In genomic region chr19:47210180-47210490, GRCh38 we compare ENCODE assay signal across 8 cellular contexts. TPM values are rescaled to one million over a fixed set of nuclear protein-coding genes. Genes with fewer than 3 reads are reported as not detected.
A peak's percentile ranks its signal among the peaks of the same experiment; 100 is the strongest.
DNase-seq lines count a peak whose midpoint lies in the region; ATAC-seq and TF ChIP-seq lines count a peak whose summit lies in the region.

No MANE protein-coding gene starts in this region.

- peaks cover 52% of the 10 kb centered on the region for H3K36me3 Mint-ChIP-seq in activated CD4-positive, alpha-beta T cell treated with anti-CD3 and anti-CD28 coated beads, Interleukin-2, amount 10 ng/mL, durations not matched to agents 7 days and 5 days (ENCODE audit: low read depth)

- H3K4me1 Mint-ChIP-seq in activated CD4-positive, alpha-beta T cell treated with anti-CD3 and anti-CD28 coated beads, Interleukin-2, amount 10 ng/mL, durations not matched to agents 7 days and 5 days, result peaks cover 20% of the 10 kb centered on the region

- H3K27ac ChIP-seq in Panc1 (ENCODE audit: low read length) (peak overlapping the region; percentile 66), epithelial cell of prostate (peak overlapping the region; percentile 60), smooth muscle cell (ENCODE audit: low read depth) (peak overlapping the region; percentile 71)
- no peak overlapping the region for H3K27ac ChIP-seq in effector memory CD4-positive, alpha-beta T cell (ENCODE audit: insufficient read depth, low read length, poor library complexity, severe bottlenecking)

- intact Hi-C loops in Panc1 (cut with micrococcal nuclease; ENCODE audit: unreplicated experiment), result no loop called here

- H3K4me2 ChIP-seq in smooth muscle cell, result no peak overlapping the region

- no peaks in the 10 kb centered on the region for H3K36me3 ChIP-seq in Panc1 (ENCODE audit: control insufficient read depth, insufficient read depth, low read length)
- peaks cover 4% of the 10 kb centered on the region for H3K36me3 ChIP-seq in smooth muscle cell (ENCODE audit: low read depth)
- peaks cover 33% of the 10 kb centered on the region for H3K36me3 ChIP-seq in effector memory CD4-positive, alpha-beta T cell (ENCODE audit: control insufficient read depth, insufficient read depth, low read length)

- H3K4me1 ChIP-seq in Panc1 (ENCODE audit: control insufficient read depth, insufficient read depth, low read length), result peaks cover 14% of the 10 kb centered on the region
- H3K4me1 ChIP-seq in smooth muscle cell (ENCODE audit: low read depth), result no peaks in the 10 kb centered on the region
- no peaks in the 10 kb centered on the region for H3K4me1 ChIP-seq in effector memory CD4-positive, alpha-beta T cell (ENCODE audit: control insufficient read depth, insufficient read depth, low read length, poor library complexity, severe bottlenecking)

- POLR2A ChIA-PET in activated CD4-positive, alpha-beta T cell treated with anti-CD3 and anti-CD28 coated beads, Interleukin-2, amount 10 ng/mL, durations not matched to agents 7 days and 5 days (lab: Charles Lee), result interaction anchor here (1.0 to 3.1 kb wide), 2 partner anchors 14 to 34 kb away, joined by 5 to 20 read pairs; no protein-coding TSS in a partner anchor
- POLR2A ChIA-PET in Panc1 (lab: Charles Lee), result interaction anchor here (1.6 kb wide), 1 partner anchor 16 kb away, joined by 4 read pairs; no protein-coding TSS in a partner anchor

- DNase-seq in activated CD4-positive, alpha-beta T cell treated with anti-CD3 and anti-CD28 coated beads, Interleukin-2, amount 10 ng/mL, durations not matched to agents 7 days and 5 days, result no peak
- no peak for DNase-seq in activated CD4-positive, alpha-beta T cell treated with anti-CD3 and anti-CD28 coated beads for 1 hour
- DNase-seq in Panc1 (ENCODE audit: low read depth, low spot score) (no peak), epithelial cell of prostate (ENCODE audit: low read depth, low spot score) (no peak), smooth muscle cell (lab: John Stamatoyannopoulos, UW; ENCODE audit: unreplicated experiment) (no peak), cerebellar cortex (ENCODE audit: low spot score) (no peak)
- no peak for DNase-seq in effector memory CD4-positive, alpha-beta T cell

- ATAC-seq in Panc1 (no peak), HG03039 (IDR thresholded peaks at IDR 0.05; ENCODE audit: unreplicated experiment) (no peak)

- CTCF ChIA-PET in activated CD4-positive, alpha-beta T cell treated with anti-CD3 and anti-CD28 coated beads, Interleukin-2, amount 10 ng/mL, durations not matched to agents 7 days and 5 days (lab: Charles Lee), result interaction anchor here (0.6 to 11.5 kb wide), 28 partner anchors 9 to 95 kb away, joined by 3 to 210 read pairs (median 4); partner anchors contain the start of genes CCDC9 and SAE1
- CTCF ChIA-PET in Panc1 (lab: Charles Lee), result interaction anchor here (0.9 to 4.4 kb wide), 4 partner anchors 16 to 38 kb away, joined by 5 to 40 read pairs (median 6); no protein-coding TSS in a partner anchor

- no peaks in the 10 kb centered on the region for H3K9me3 ChIP-seq in Panc1 (ENCODE audit: control insufficient read depth, insufficient read depth, low read depth, low read length)
- no peaks in the 10 kb centered on the region for H3K9me3 ChIP-seq in smooth muscle cell (replicated peaks; ENCODE audit: low read depth)
- H3K9me3 ChIP-seq in effector memory CD4-positive, alpha-beta T cell (ENCODE audit: control insufficient read depth, low read length), result no peaks in the 10 kb centered on the region

- H2AFZ ChIP-seq in smooth muscle cell (ENCODE audit: low read depth), result no peak overlapping the region

- no peaks in the 10 kb centered on the region for H4K20me1 ChIP-seq in smooth muscle cell (ENCODE audit: low read depth)

- H3K27me3 ChIP-seq in Panc1 (ENCODE audit: control insufficient read depth, insufficient read depth, low read length) (no peaks in the 10 kb centered on the region), smooth muscle cell (ENCODE audit: low read depth) (no peaks in the 10 kb centered on the region)
- no peaks in the 10 kb centered on the region for H3K27me3 ChIP-seq in effector memory CD4-positive, alpha-beta T cell (replicated peaks; ENCODE audit: control insufficient read depth, insufficient read depth, low read length, poor library complexity, severe bottlenecking)

- H3K27me3 Mint-ChIP-seq in activated CD4-positive, alpha-beta T cell treated with anti-CD3 and anti-CD28 coated beads, Interleukin-2, amount 10 ng/mL, durations not matched to agents 7 days and 5 days, result no peaks in the 10 kb centered on the region

- H3K79me2 ChIP-seq in smooth muscle cell (ENCODE audit: low read depth), result no peaks in the 10 kb centered on the region

- no peak for TF ChIP-seq CTCF in Panc1 (IDR thresholded peaks at IDR 0.05)
- TF ChIP-seq CTCF in smooth muscle cell (IDR thresholded peaks at IDR 0.05; ENCODE audit: borderline replicate concordance, insufficient read depth, poor library complexity, severe bottlenecking), result no peak

- peaks cover 9% of the 10 kb centered on the region for H3F3A ChIP-seq in smooth muscle cell (ENCODE audit: low read depth)

- in situ Hi-C loops in Panc1 (cut with HindIII; ENCODE audit: low pct_unique_long_range_greater_than_20kb, low sequenced_read_pairs), result no loop called here

- H3K4me3 ChIP-seq in Panc1 (ENCODE audit: low read depth in 2 of 2, low read length in 2 of 2), result no peak overlapping the region
- no peak overlapping the region for H3K4me3 ChIP-seq in smooth muscle cell
- H3K4me3 ChIP-seq in effector memory CD4-positive, alpha-beta T cell (ENCODE audit: insufficient read depth, low read depth, low read length, poor library complexity, severe bottlenecking), result no peak overlapping the region

- H3K9me3 Mint-ChIP-seq in activated CD4-positive, alpha-beta T cell treated with anti-CD3 and anti-CD28 coated beads, Interleukin-2, amount 10 ng/mL, durations not matched to agents 7 days and 5 days, result no peaks in the 10 kb centered on the region

- no peak overlapping the region for H3K4me3 Mint-ChIP-seq in activated CD4-positive, alpha-beta T cell treated with anti-CD3 and anti-CD28 coated beads, Interleukin-2, amount 10 ng/mL, durations not matched to agents 7 days and 5 days

- peak overlapping the region; percentile 43 for H3K27ac Mint-ChIP-seq in activated CD4-positive, alpha-beta T cell treated with anti-CD3 and anti-CD28 coated beads, Interleukin-2, amount 10 ng/mL, durations not matched to agents 7 days and 5 days

- BruUV-seq in Panc1 (replicated peaks; lab: Mats Ljungman, UMichigan), result no TSS peak

- no peak overlapping the region for H3K9ac ChIP-seq in smooth muscle cell (ENCODE audit: low read depth)

RNA-seq across cellular contexts. Expression of gene BBC3, which starts 20.9 kb away (rescaled TPM):
- total RNA-seq in activated CD4-positive, alpha-beta T cell treated with anti-CD3 and anti-CD28 coated beads, Interleukin-2, amount 10 ng/mL, durations not matched to agents 7 days and 5 days, result 10 to 100 TPM; 12.8 to 19.0 TPM
- total RNA-seq in Panc1 (2021; ENCODE audit: unreplicated experiment) (7.6 TPM), smooth muscle cell (8.2 and 10.2 TPM in 2 replicates)
- polyA plus RNA-seq in Panc1 (2012; ENCODE audit: insufficient read length), result 12.9 TPM
- 28.2 and 29.9 TPM in 2 replicates for polyA plus RNA-seq in smooth muscle cell

RNA-seq across cellular contexts. Expression of gene CCDC9, which starts 46.2 kb away (rescaled TPM):
- 10 to 100 TPM; 20.4 to 24.1 TPM for total RNA-seq in activated CD4-positive, alpha-beta T cell treated with anti-CD3 and anti-CD28 coated beads, Interleukin-2, amount 10 ng/mL, durations not matched to agents 7 days and 5 days
- total RNA-seq in Panc1 (2021; ENCODE audit: unreplicated experiment) (29.2 TPM), smooth muscle cell (4.7 and 6.4 TPM in 2 replicates)
- 31.2 TPM for polyA plus RNA-seq in Panc1 (2012; ENCODE audit: insufficient read length)
- 12.7 and 29.5 TPM in 2 replicates for polyA plus RNA-seq in smooth muscle cell
